15 cellular contexts compared by ENCODE assay signal in the genomic region with DNA sequence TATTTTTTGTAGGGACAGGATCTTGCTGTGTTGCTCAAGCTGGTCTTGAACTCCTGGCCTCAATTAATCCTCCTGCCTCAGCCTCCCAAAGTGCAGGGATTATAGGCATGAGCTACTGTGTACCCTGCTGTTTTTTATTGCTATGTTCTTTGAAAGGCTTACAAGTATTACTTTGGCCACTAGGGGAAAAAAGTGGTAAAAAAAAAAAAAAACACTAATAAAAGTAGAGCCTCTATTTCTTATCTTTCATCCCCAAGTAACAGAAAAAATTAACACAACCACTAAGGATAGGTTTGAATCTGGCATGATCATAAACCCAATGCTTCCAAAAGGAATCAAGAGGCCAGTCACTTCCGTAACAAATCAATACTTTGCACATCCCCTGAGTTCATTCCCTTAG. TPM values are rescaled to one million over a fixed set of nuclear protein-coding genes. Genes with fewer than 3 reads are reported as not detected.
DNase-seq lines count a peak whose midpoint lies in the region; ATAC-seq and TF ChIP-seq lines count a peak whose summit lies in the region.
"Had no signal": no experiment of that assay in that cellular context is flagged by ENCODE, and none has a peak within 500 bp of the region (broad histone marks: within the 10 kb centered on the region; RNA-seq: fewer than 3 reads in every experiment).

No MANE protein-coding gene starts in this region.

- intact Hi-C loops in activated CD8-positive, alpha-beta T cell treated with anti-CD3 and anti-CD28 coated beads for 36 hours (cut with micrococcal nuclease) = no loop called here

- H3K9me3 Mint-ChIP-seq in activated CD8-positive, alpha-beta T cell treated with anti-CD3 and anti-CD28 coated beads for 36 hours = no peaks in the 10 kb centered on the region

- DNase-seq in AG08395 (ENCODE audit: low spot score) (peak; percentile 12), iPS-NIHi11 (ENCODE audit: low spot score) (peak; percentile 24), NCI-H510A (lab: John Stamatoyannopoulos, UW) (no peak), DMS79 (lab: John Stamatoyannopoulos, UW) (no peak)
- DNase-seq in activated CD8-positive, alpha-beta T cell treated with anti-CD3 and anti-CD28 coated beads for 36 hours = no peak
- DNase-seq: aorta; NCI-H1105; stimulated activated CD4-positive, alpha-beta T cell treated with anti-CD3 and anti-CD28 coated beads, Interleukin-2, amount 100 ng/mL, for 48 hours; stimulated activated naive CD4-positive, alpha-beta T cell; WERI-Rb-1 had no signal

- H3K36me3 Mint-ChIP-seq in activated CD8-positive, alpha-beta T cell treated with anti-CD3 and anti-CD28 coated beads for 36 hours (ENCODE audit: low read depth) = peaks cover 27% of the 10 kb centered on the region

- H3K27ac Mint-ChIP-seq in activated CD8-positive, alpha-beta T cell treated with anti-CD3 and anti-CD28 coated beads for 36 hours = no peak overlapping the region

- peaks cover 36% of the 10 kb centered on the region for H3K4me1 Mint-ChIP-seq in activated CD8-positive, alpha-beta T cell treated with anti-CD3 and anti-CD28 coated beads for 36 hours (ENCODE audit: low read depth)

- no peak for ATAC-seq in activated CD8-positive, alpha-beta T cell treated with anti-CD3 and anti-CD28 coated beads for 36 hours
- ATAC-seq in HG03432 (IDR thresholded peaks at IDR 0.05; ENCODE audit: unreplicated experiment) = no peak
- ATAC-seq in HG02571 (IDR thresholded peaks at IDR 0.05; ENCODE audit: unreplicated experiment) = no peak

- no peak overlapping the region for H3K4me3 ChIP-seq in GM12875 (ENCODE audit: low read depth, low read length)
- H3K4me3 ChIP-seq: BLaER1 had no signal

- CTCF ChIA-PET in activated CD8-positive, alpha-beta T cell treated with anti-CD3 and anti-CD28 coated beads for 36 hours (lab: Charles Lee) = interaction anchor here (1.1 to 3.2 kb wide), 4 partner anchors 8 to 13 kb away, joined by 3 to 11 read pairs (median 6); a partner anchor contains a TSS

- 0 out of 2 replicates have a peak, but pooled peaks have one; percentile 0 for TF ChIP-seq CTCF in GM12875 (IDR thresholded peaks at IDR 0.05; ENCODE audit: borderline replicate concordance, insufficient read depth, low read depth, low read length)
- peak; percentile 32 for TF ChIP-seq CTCF in activated CD8-positive, alpha-beta T cell treated with anti-CD3 and anti-CD28 coated beads for 36 hours (IDR thresholded peaks at IDR 0.05)

- no peak overlapping the region for H3K4me3 Mint-ChIP-seq in activated CD8-positive, alpha-beta T cell treated with anti-CD3 and anti-CD28 coated beads for 36 hours

- POLR2A ChIA-PET in activated CD8-positive, alpha-beta T cell treated with anti-CD3 and anti-CD28 coated beads for 36 hours (lab: Charles Lee) = no interaction called here

- no peaks in the 10 kb centered on the region for H3K27me3 Mint-ChIP-seq in activated CD8-positive, alpha-beta T cell treated with anti-CD3 and anti-CD28 coated beads for 36 hours

RNA-seq across cellular contexts. Expression of a gene that starts 11.6 kb away (rescaled TPM):
- 10 to 100 TPM; 30.5 to 32.9 TPM for total RNA-seq in activated CD8-positive, alpha-beta T cell treated with anti-CD3 and anti-CD28 coated beads for 36 hours

RNA-seq across cellular contexts. Expression of a gene that starts 43.2 kb away (rescaled TPM):
- not detected for total RNA-seq in activated CD8-positive, alpha-beta T cell treated with anti-CD3 and anti-CD28 coated beads for 36 hours
- total RNA-seq: pulmonary artery endothelial cell had no signal

Comparison
In these comparisons a context has a peak if more than half of its experiments do, and no peak if none do; other contexts are left out.
1. DNase-seq: peak in AG08395 (single experiment) and iPS-NIHi11 (single experiment); none in activated CD8-positive, alpha-beta T cell treated with anti-CD3 and anti-CD28 coated beads for 36 hours (single experiment), NCI-H510A (single experiment) and DMS79 (single experiment).